8 cellular contexts compared by ENCODE assay signal in genomic region chr2:152715854-152716428, GRCh38. TPM values are rescaled to one million over a fixed set of nuclear protein-coding genes. Genes with fewer than 3 reads are reported as not detected.
DNase-seq lines count a peak whose midpoint lies in the region; ATAC-seq and TF ChIP-seq lines count a peak whose summit lies in the region.

No MANE protein-coding gene starts in this region.

- peak; percentile 49 for TF ChIP-seq CTCF in hepatocyte (IDR thresholded peaks at IDR 0.05; ENCODE audit: poor library complexity)

- peaks cover 37% of the 10 kb centered on the region for H4K20me1 ChIP-seq in hepatocyte (ENCODE audit: insufficient read depth, poor library complexity, severe bottlenecking)

- H3K4me3 Mint-ChIP-seq in activated CD8-positive, alpha-beta memory T cell treated with anti-CD3 and anti-CD28 coated beads, Interleukin-2, amount 10 ng/mL, durations not matched to agents 7 days and 5 days = peak overlapping the region; percentile 100
- H3K4me3 Mint-ChIP-seq in activated CD4-positive, alpha-beta T cell treated with anti-CD3 and anti-CD28 coated beads, Interleukin-2, amount 10 ng/mL, durations not matched to agents 7 days and 5 days = peak overlapping the region; percentile 99

- peak; percentile 62 for DNase-seq in activated CD8-positive, alpha-beta memory T cell treated with anti-CD3 and anti-CD28 coated beads, Interleukin-2, amount 10 ng/mL, durations not matched to agents 7 days and 5 days
- DNase-seq in activated CD8-positive, alpha-beta memory T cell treated with anti-CD3 and anti-CD28 coated beads for 24 hours = no peak
- peak; percentile 34 for DNase-seq in activated CD4-positive, alpha-beta T cell treated with anti-CD3 and anti-CD28 coated beads, Interleukin-2, amount 10 ng/mL, durations not matched to agents 7 days and 5 days
- DNase-seq in hepatocyte (ENCODE audit: low spot score) (peak; percentile 44), NCI-H146 treated with DMSO at 0.1 percent for 48 hours (lab: John Stamatoyannopoulos, UW; ENCODE audit: unreplicated experiment) (no peak)
- peak; percentile 51 for DNase-seq in stimulated activated CD8-positive, alpha-beta memory T cell treated with anti-CD3 and anti-CD28 coated beads, Interleukin-4, amount 100 ng/mL, for 48 hours

- H3K4me2 ChIP-seq in hepatocyte = peak overlapping the region; percentile 81

- POLR2A ChIA-PET in activated CD4-positive, alpha-beta T cell treated with anti-CD3 and anti-CD28 coated beads, Interleukin-2, amount 10 ng/mL, durations not matched to agents 7 days and 5 days (lab: Charles Lee) = no interaction called here

- peaks cover 59% of the 10 kb centered on the region for H3K4me1 Mint-ChIP-seq in activated CD8-positive, alpha-beta memory T cell treated with anti-CD3 and anti-CD28 coated beads, Interleukin-2, amount 10 ng/mL, durations not matched to agents 7 days and 5 days
- peaks cover 60% of the 10 kb centered on the region for H3K4me1 Mint-ChIP-seq in activated CD4-positive, alpha-beta T cell treated with anti-CD3 and anti-CD28 coated beads, Interleukin-2, amount 10 ng/mL, durations not matched to agents 7 days and 5 days

- no peaks in the 10 kb centered on the region for H3K9me3 Mint-ChIP-seq in activated CD8-positive, alpha-beta memory T cell treated with anti-CD3 and anti-CD28 coated beads, Interleukin-2, amount 10 ng/mL, durations not matched to agents 7 days and 5 days (ENCODE audit: low read depth)
- no peaks in the 10 kb centered on the region for H3K9me3 Mint-ChIP-seq in activated CD4-positive, alpha-beta T cell treated with anti-CD3 and anti-CD28 coated beads, Interleukin-2, amount 10 ng/mL, durations not matched to agents 7 days and 5 days

- ATAC-seq in activated CD8-positive, alpha-beta memory T cell treated with anti-CD3 and anti-CD28 coated beads, Interleukin-2, amount 10 ng/mL, durations not matched to agents 7 days and 5 days = no peak
- ATAC-seq in GM18502 (IDR thresholded peaks at IDR 0.05; ENCODE audit: poor library complexity, unreplicated experiment) = no peak

- WGBS in hepatocyte (ENCODE audit: low lambda C conversion rate, missing lambda C conversion rate) = 15% methylated on average over 8 of the region's 8 CpGs

- H3K27ac ChIP-seq in KOPT-K1 (ENCODE audit: low read depth, low read length, poor library complexity, severe bottlenecking) = peak overlapping the region; percentile 97
- H3K27ac ChIP-seq in hepatocyte = peak overlapping the region; percentile 96

- peaks cover 24% of the 10 kb centered on the region for H3K4me1 ChIP-seq in hepatocyte (ENCODE audit: insufficient read depth)

- peaks cover 81% of the 10 kb centered on the region for H3K79me2 ChIP-seq in hepatocyte

- H3K27me3 ChIP-seq in hepatocyte = no peaks in the 10 kb centered on the region

- peak overlapping the region; percentile 100 for H3K27ac Mint-ChIP-seq in activated CD8-positive, alpha-beta memory T cell treated with anti-CD3 and anti-CD28 coated beads, Interleukin-2, amount 10 ng/mL, durations not matched to agents 7 days and 5 days
- peak overlapping the region; percentile 99 for H3K27ac Mint-ChIP-seq in activated CD4-positive, alpha-beta T cell treated with anti-CD3 and anti-CD28 coated beads, Interleukin-2, amount 10 ng/mL, durations not matched to agents 7 days and 5 days

- H3K9me3 ChIP-seq in KOPT-K1 (ENCODE audit: insufficient read depth, low read length, poor library complexity, severe bottlenecking) (no peaks in the 10 kb centered on the region), hepatocyte (ENCODE audit: low read depth) (no peaks in the 10 kb centered on the region)

- no peaks in the 10 kb centered on the region for H3K9me2 ChIP-seq in hepatocyte (replicated peaks; ENCODE audit: insufficient read depth)

- CTCF ChIA-PET in activated CD8-positive, alpha-beta memory T cell treated with anti-CD3 and anti-CD28 coated beads, Interleukin-2, amount 10 ng/mL, durations not matched to agents 7 days and 5 days (lab: Charles Lee) = interaction anchor here (0.6 to 4.4 kb wide), 10 partner anchors 10 to 1688 kb away, joined by 3 to 35 read pairs (median 6); no protein-coding TSS in a partner anchor
- CTCF ChIA-PET in activated CD4-positive, alpha-beta T cell treated with anti-CD3 and anti-CD28 coated beads, Interleukin-2, amount 10 ng/mL, durations not matched to agents 7 days and 5 days (lab: Charles Lee) = interaction anchor here (0.7 to 2.0 kb wide), 8 partner anchors 9 to 1320 kb away, joined by 3 to 7 read pairs (median 4); no protein-coding TSS in a partner anchor

- H3K36me3 Mint-ChIP-seq in activated CD8-positive, alpha-beta memory T cell treated with anti-CD3 and anti-CD28 coated beads, Interleukin-2, amount 10 ng/mL, durations not matched to agents 7 days and 5 days = peaks cover 41% of the 10 kb centered on the region
- H3K36me3 Mint-ChIP-seq in activated CD4-positive, alpha-beta T cell treated with anti-CD3 and anti-CD28 coated beads, Interleukin-2, amount 10 ng/mL, durations not matched to agents 7 days and 5 days (ENCODE audit: low read depth) = peaks cover 52% of the 10 kb centered on the region

- no peaks in the 10 kb centered on the region for H3K27me3 Mint-ChIP-seq in activated CD8-positive, alpha-beta memory T cell treated with anti-CD3 and anti-CD28 coated beads, Interleukin-2, amount 10 ng/mL, durations not matched to agents 7 days and 5 days
- H3K27me3 Mint-ChIP-seq in activated CD4-positive, alpha-beta T cell treated with anti-CD3 and anti-CD28 coated beads, Interleukin-2, amount 10 ng/mL, durations not matched to agents 7 days and 5 days = no peaks in the 10 kb centered on the region

- H3K4me3 ChIP-seq in hepatocyte = peak overlapping the region; percentile 82

- H2AFZ ChIP-seq in hepatocyte = no peak overlapping the region

- H3K36me3 ChIP-seq in KOPT-K1 (ENCODE audit: insufficient read depth, low read length) = peaks cover 54% of the 10 kb centered on the region
- H3K36me3 ChIP-seq in hepatocyte (replicated peaks; ENCODE audit: insufficient read depth, low read depth) = no peaks in the 10 kb centered on the region

RNA-seq across cellular contexts. Expression of gene PRPF40A, which starts 1.3 kb away (rescaled TPM):
- total RNA-seq in activated CD8-positive, alpha-beta memory T cell treated with anti-CD3 and anti-CD28 coated beads, Interleukin-2, amount 10 ng/mL, durations not matched to agents 7 days and 5 days = 100 to 1,000 TPM; 126 to 127 TPM
- 100 to 1,000 TPM; 107 to 109 TPM for total RNA-seq in activated CD4-positive, alpha-beta T cell treated with anti-CD3 and anti-CD28 coated beads, Interleukin-2, amount 10 ng/mL, durations not matched to agents 7 days and 5 days
- total RNA-seq in hepatocyte = 125 and 131 TPM in 2 replicates
- polyA plus RNA-seq in hepatocyte = 99.6 and 101 TPM in 2 replicates

RNA-seq across cellular contexts. Expression of gene ARL6IP6, which starts 2.5 kb away (rescaled TPM):
- total RNA-seq in activated CD8-positive, alpha-beta memory T cell treated with anti-CD3 and anti-CD28 coated beads, Interleukin-2, amount 10 ng/mL, durations not matched to agents 7 days and 5 days = 10 to 100 TPM; 45.5 to 50.7 TPM
- total RNA-seq in activated CD4-positive, alpha-beta T cell treated with anti-CD3 and anti-CD28 coated beads, Interleukin-2, amount 10 ng/mL, durations not matched to agents 7 days and 5 days = 10 to 100 TPM; 37.4 to 57.5 TPM
- 23.2 and 28.6 TPM in 2 replicates for total RNA-seq in hepatocyte
- 18.2 and 21.1 TPM in 2 replicates for polyA plus RNA-seq in hepatocyte

Comparison
In these comparisons a context has a peak if more than half of its experiments do, and no peak if none do; other contexts are left out.
1. DNase-seq: peak in activated CD8-positive, alpha-beta memory T cell treated with anti-CD3 and anti-CD28 coated beads, Interleukin-2, amount 10 ng/mL, durations not matched to agents 7 days and 5 days (single experiment), activated CD4-positive, alpha-beta T cell treated with anti-CD3 and anti-CD28 coated beads, Interleukin-2, amount 10 ng/mL, durations not matched to agents 7 days and 5 days (single experiment), hepatocyte (single experiment) and stimulated activated CD8-positive, alpha-beta memory T cell treated with anti-CD3 and anti-CD28 coated beads, Interleukin-4, amount 100 ng/mL, for 48 hours (single experiment); none in activated CD8-positive, alpha-beta memory T cell treated with anti-CD3 and anti-CD28 coated beads for 24 hours (single experiment) and NCI-H146 treated with DMSO at 0.1 percent for 48 hours (single experiment).